Comparison of ENCODE assay signal across 8 cellular contexts in the genomic region with DNA sequence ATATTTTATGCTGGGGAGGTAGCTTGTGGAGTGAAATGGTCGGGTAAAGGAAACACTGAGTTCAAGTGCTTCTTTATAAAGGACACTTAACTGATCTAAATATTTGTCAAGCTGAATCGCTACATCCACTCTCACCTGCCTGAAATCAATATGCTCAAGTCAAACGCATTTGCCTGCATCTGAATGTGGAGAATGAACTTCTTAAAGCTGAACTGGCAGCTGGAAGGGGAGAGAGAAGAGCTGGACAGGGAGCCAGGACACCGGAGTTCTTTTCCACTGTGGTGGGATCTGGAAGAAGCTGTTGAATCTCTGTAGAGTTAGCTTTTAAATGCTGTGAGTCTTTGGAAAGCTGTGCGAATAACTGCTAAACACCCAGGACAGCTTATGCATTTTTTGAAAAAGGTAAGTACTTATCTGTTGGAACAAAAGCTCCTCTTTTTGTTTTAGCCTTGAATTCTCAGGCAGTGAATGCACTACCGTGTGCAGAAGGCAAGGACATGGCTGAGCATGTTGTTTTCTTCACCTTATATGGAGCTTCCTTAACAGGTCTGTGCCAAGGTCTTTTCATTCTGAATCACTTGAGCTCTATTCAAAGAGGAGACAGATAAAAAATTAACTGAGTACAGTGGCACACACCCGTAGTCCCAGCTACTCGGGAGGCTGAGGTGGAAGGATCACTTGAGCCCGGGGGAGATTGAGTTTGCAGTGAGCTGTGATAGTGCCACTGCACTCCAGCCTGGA.
DNase-seq lines count a peak whose midpoint lies in the region; ATAC-seq lines count a peak whose summit lies in the region.

No MANE protein-coding gene starts in this region.

- H3K27me3 Mint-ChIP-seq in activated T-helper 17 cell treated with anti-CD3 and anti-CD28 coated beads, Interleukin-2, amount 50 U/mL, for 72 hours: no peaks in the 10 kb centered on the region

- H3K4me3 Mint-ChIP-seq in activated T-helper 17 cell treated with anti-CD3 and anti-CD28 coated beads, Interleukin-2, amount 50 U/mL, for 72 hours: no peak overlapping the region

- H3K4me1 Mint-ChIP-seq in activated T-helper 17 cell treated with anti-CD3 and anti-CD28 coated beads, Interleukin-2, amount 50 U/mL, for 72 hours: peaks cover 9% of the 10 kb centered on the region

- no peaks in the 10 kb centered on the region for H3K9me3 Mint-ChIP-seq in activated T-helper 17 cell treated with anti-CD3 and anti-CD28 coated beads, Interleukin-2, amount 50 U/mL, for 72 hours

- ATAC-seq in HG02759 (IDR thresholded peaks at IDR 0.05; ENCODE audit: unreplicated experiment): peak; percentile 48
- ATAC-seq in activated T-helper 17 cell treated with anti-CD3 and anti-CD28 coated beads, Interleukin-2, amount 50 U/mL, for 72 hours (replicated peaks): peak; percentile 36
- no peak for ATAC-seq in GM18520 (IDR thresholded peaks at IDR 0.05; ENCODE audit: unreplicated experiment)

- no peaks in the 10 kb centered on the region for H3K36me3 Mint-ChIP-seq in activated T-helper 17 cell treated with anti-CD3 and anti-CD28 coated beads, Interleukin-2, amount 50 U/mL, for 72 hours (ENCODE audit: low read depth)

- H3K27ac Mint-ChIP-seq in activated T-helper 17 cell treated with anti-CD3 and anti-CD28 coated beads, Interleukin-2, amount 50 U/mL, for 72 hours: no peak overlapping the region

- DNase-seq in COLO668 (lab: John Stamatoyannopoulos, UW; ENCODE audit: unreplicated experiment) (peak; percentile 18), kidney tubule cell (ENCODE audit: low spot score) (peak; percentile 85), SIG-M5 treated with dmso at 0.1 percent for 504 hours (lab: John Stamatoyannopoulos, UW; ENCODE audit: unreplicated experiment) (no peak), T1000 (lab: John Stamatoyannopoulos, UW) (no peak)
- no peak for DNase-seq in stimulated activated CD8-positive, alpha-beta memory T cell treated with anti-CD3 and anti-CD28 coated beads, Interleukin-4, amount 100 ng/mL, for 48 hours

Comparison
In these comparisons a context has a peak if more than half of its experiments do, and no peak if none do; other contexts are left out.
1. DNase-seq: peak in COLO668 (single experiment) and kidney tubule cell (single experiment); none in stimulated activated CD8-positive, alpha-beta memory T cell treated with anti-CD3 and anti-CD28 coated beads, Interleukin-4, amount 100 ng/mL, for 48 hours (single experiment), SIG-M5 treated with dmso at 0.1 percent for 504 hours (single experiment) and T1000 (single experiment).